In genomic region chr2:84717302-84717701, GRCh38 we compare ENCODE assay signal across 30 cellular contexts.
"Had no signal": no experiment of that assay in that cellular context is flagged by ENCODE, and none has a peak within 500 bp of the region (broad histone marks: within the 10 kb centered on the region; RNA-seq: fewer than 3 reads in every experiment).

No MANE protein-coding gene starts in this region.

- H3K4me3 Mint-ChIP-seq: activated CD8-positive, alpha-beta memory T cell treated with anti-CD3 and anti-CD28 coated beads, Interleukin-2, amount 10 ng/mL, durations not matched to agents 7 days and 5 days; activated CD8-positive, alpha-beta T cell treated with anti-CD3 and anti-CD28 coated beads, Interleukin-2, amount 10 ng/mL, durations not matched to agents 7 days and 5 days; brain; neural crest cell; WTC11 had no signal

- H3K4me3 ChIP-seq: ascending aorta, cardiac muscle cell, colonic mucosa, gastrocnemius medialis, mucosa of descending colon, pancreas, prostate gland, skin epidermis, testis, transverse colon had no signal

- H3K36me3 ChIP-seq: ascending aorta, cardiac muscle cell, colonic mucosa, gastrocnemius medialis, pancreas, prostate gland, transverse colon had no signal

- H3K27me3 ChIP-seq: ascending aorta, cardiac muscle cell, colonic mucosa, gastrocnemius medialis, pancreas, testis, transverse colon had no signal

- DNase-seq: activated CD4-positive, alpha-beta T cell treated with anti-CD3 and anti-CD28 coated beads for 1 hour; activated CD4-positive, alpha-beta T cell treated with anti-CD3 and anti-CD28 coated beads, Interleukin-2, amount 50 U/mL, for 1 hour; activated CD8-positive, alpha-beta memory T cell treated with anti-CD3 and anti-CD28 coated beads, Interleukin-2, amount 10 ng/mL, durations not matched to agents 7 days and 5 days; activated CD8-positive, alpha-beta T cell treated with anti-CD3 and anti-CD28 coated beads, Interleukin-2, amount 10 ng/mL, durations not matched to agents 7 days and 5 days; activated effector memory CD4-positive, alpha-beta T cell treated with anti-CD3 and anti-CD28 coated beads, Interleukin-2, amount 50 U/mL, for 16 hours; activated naive CD4-positive, alpha-beta T cell treated with anti-CD3 and anti-CD28 coated beads, Interleukin-2, amount 50 U/mL, for 16 hours; cerebellar nuclear complex; colonic mucosa; effector CD8-positive, alpha-beta T cell; gastrocnemius medialis; glutamatergic neuron; left ventricle myocardium superior; mucosa of descending colon; nucleus accumbens; pancreas; retina; stimulated activated CD4-positive, alpha-beta T cell treated with anti-CD3 and anti-CD28 coated beads, Interleukin-12 subunit alpha, Interleukin-12 subunit beta, amount 100 ng/mL, for 4 hours; stimulated activated CD4-positive, alpha-beta T cell treated with anti-CD3 and anti-CD28 coated beads, Interleukin-4, amount 100 ng/mL, for 1 hour; stimulated activated naive CD8-positive, alpha-beta T cell treated with anti-CD3 and anti-CD28 coated beads, Interleukin-15, Interleukin-2, amounts not matched to agents 100 U/mL and 50 U/mL, for 24 hours; T-helper 2 cell; testis; transverse colon had no signal

- H3K4me1 Mint-ChIP-seq: brain, neural crest cell, WTC11 had no signal

- ATAC-seq: activated CD8-positive, alpha-beta memory T cell treated with anti-CD3 and anti-CD28 coated beads, Interleukin-2, amount 10 ng/mL, durations not matched to agents 7 days and 5 days; activated CD8-positive, alpha-beta T cell treated with anti-CD3 and anti-CD28 coated beads, Interleukin-2, amount 10 ng/mL, durations not matched to agents 7 days and 5 days; gastrocnemius medialis; mucosa of descending colon; pancreas; sciatic nerve; stimulated activated naive CD8-positive, alpha-beta T cell treated with anti-CD3 and anti-CD28 coated beads, Interleukin-15, Interleukin-2, amounts not matched to agents 100 U/mL and 50 U/mL, for 24 hours; WTC11 had no signal

- H3K27me3 Mint-ChIP-seq: activated CD8-positive, alpha-beta memory T cell treated with anti-CD3 and anti-CD28 coated beads, Interleukin-2, amount 10 ng/mL, durations not matched to agents 7 days and 5 days; brain had no signal

- H3K27ac ChIP-seq: ascending aorta, colonic mucosa, gastrocnemius medialis, pancreas, prostate gland, skin epidermis, testis, transverse colon had no signal

- H3K36me3 Mint-ChIP-seq: activated CD8-positive, alpha-beta memory T cell treated with anti-CD3 and anti-CD28 coated beads, Interleukin-2, amount 10 ng/mL, durations not matched to agents 7 days and 5 days; WTC11 had no signal

- H3K9me3 ChIP-seq: ascending aorta, colonic mucosa, gastrocnemius medialis, mucosa of descending colon, pancreas, prostate gland, testis, transverse colon had no signal

- H3K27ac Mint-ChIP-seq: activated CD8-positive, alpha-beta memory T cell treated with anti-CD3 and anti-CD28 coated beads, Interleukin-2, amount 10 ng/mL, durations not matched to agents 7 days and 5 days; activated CD8-positive, alpha-beta T cell treated with anti-CD3 and anti-CD28 coated beads, Interleukin-2, amount 10 ng/mL, durations not matched to agents 7 days and 5 days; brain; WTC11 had no signal

- H3K9me3 Mint-ChIP-seq: brain had no signal

- H3K4me1 ChIP-seq: ascending aorta, colonic mucosa, gastrocnemius medialis, pancreas, prostate gland, testis, transverse colon had no signal
